ENCODE assay signal across 9 cellular contexts in genomic region chr11:16909375-16910035, GRCh38.
DNase-seq lines count a peak whose midpoint lies in the region; ATAC-seq and TF ChIP-seq lines count a peak whose summit lies in the region.
"Had no signal": no experiment of that assay in that cellular context is flagged by ENCODE, and none has a peak within 500 bp of the region (broad histone marks: within the 10 kb centered on the region; RNA-seq: fewer than 3 reads in every experiment).

No MANE protein-coding gene starts in this region.

- intact Hi-C loops in activated T-helper 2 cell treated with anti-CD3 and anti-CD28 coated beads, Interferon-gamma antibody, Interleukin-2, Interleukin-4, amounts not matched to agents 10 μg/mL and 5 μg/mL and 100 μg/mL, durations not matched to agents 14 hours and 24 hours and 36 hours (cut with micrococcal nuclease) = loop anchor here (10.0 kb wide), 1 partner anchor 1095 kb away; no protein-coding TSS in a partner anchor
- intact Hi-C loops in testis (cut with DNase I; ENCODE audit: low total_unique reads) = no loop called here

- peaks cover 35% of the 10 kb centered on the region for H3K4me1 Mint-ChIP-seq in activated T-helper 2 cell treated with anti-CD3 and anti-CD28 coated beads, Interferon-gamma antibody, Interleukin-2, Interleukin-4, amounts not matched to agents 10 μg/mL and 5 μg/mL and 100 μg/mL, durations not matched to agents 14 hours and 24 hours and 36 hours (ENCODE audit: low read depth)

- no peak overlapping the region for H3K4me3 Mint-ChIP-seq in activated T-helper 2 cell treated with anti-CD3 and anti-CD28 coated beads, Interferon-gamma antibody, Interleukin-2, Interleukin-4, amounts not matched to agents 10 μg/mL and 5 μg/mL and 100 μg/mL, durations not matched to agents 14 hours and 24 hours and 36 hours (ENCODE audit: low read depth)

- WGBS in testis, 2 donors = 87 to 92% methylated on average over 3 of the region's 3 CpGs

- no peaks in the 10 kb centered on the region for H3K27me3 ChIP-seq in testis
- H3K27me3 ChIP-seq: Peyer's patch had no signal

- TF ChIP-seq CTCF in GM20000 (IDR thresholded peaks at IDR 0.05; ENCODE audit: extremely low read depth, missing control alignments) = no peak
- no peak for TF ChIP-seq CTCF in testis (IDR thresholded peaks at IDR 0.05)

- TF ChIP-seq POLR2A in testis (IDR thresholded peaks at IDR 0.05) = no peak

- no peaks in the 10 kb centered on the region for H3K4me1 ChIP-seq in testis

- H3K27ac ChIP-seq in testis = no peak overlapping the region

- peak; percentile 54 for DNase-seq in GM20000 (ENCODE audit: low spot score)
- no peak for DNase-seq in activated T-helper 2 cell treated with anti-CD3 and anti-CD28 coated beads, Interferon-gamma antibody, Interleukin-2, Interleukin-4, amounts not matched to agents 10 μg/mL and 5 μg/mL and 100 μg/mL, durations not matched to agents 14 hours and 24 hours and 36 hours (ENCODE audit: low spot score)
- no peak for DNase-seq in SW 1271 (lab: John Stamatoyannopoulos, UW)
- DNase-seq in testis = no peak
- DNase-seq in NCI-H146 treated with DMSO at 0.1 percent for 48 hours (lab: John Stamatoyannopoulos, UW; ENCODE audit: unreplicated experiment) = no peak
- DNase-seq in NOMO-1 (lab: John Stamatoyannopoulos, UW; ENCODE audit: unreplicated experiment in 2 of 2) = no peak
- DNase-seq: Peyer's patch had no signal

- H3K9me3 Mint-ChIP-seq in activated T-helper 2 cell treated with anti-CD3 and anti-CD28 coated beads, Interferon-gamma antibody, Interleukin-2, Interleukin-4, amounts not matched to agents 10 μg/mL and 5 μg/mL and 100 μg/mL, durations not matched to agents 14 hours and 24 hours and 36 hours = no peaks in the 10 kb centered on the region

- H3K9me3 ChIP-seq in testis = no peaks in the 10 kb centered on the region
- H3K9me3 ChIP-seq: Peyer's patch had no signal

- H3K27me3 Mint-ChIP-seq in activated T-helper 2 cell treated with anti-CD3 and anti-CD28 coated beads, Interferon-gamma antibody, Interleukin-2, Interleukin-4, amounts not matched to agents 10 μg/mL and 5 μg/mL and 100 μg/mL, durations not matched to agents 14 hours and 24 hours and 36 hours (ENCODE audit: low read depth) = no peaks in the 10 kb centered on the region

- ATAC-seq in GM18511 (IDR thresholded peaks at IDR 0.05; ENCODE audit: unreplicated experiment) (peak; percentile 87), HG03097 (IDR thresholded peaks at IDR 0.05; ENCODE audit: low FRiP score, unreplicated experiment) (peak; percentile 60)

- H3K27ac Mint-ChIP-seq in activated T-helper 2 cell treated with anti-CD3 and anti-CD28 coated beads, Interferon-gamma antibody, Interleukin-2, Interleukin-4, amounts not matched to agents 10 μg/mL and 5 μg/mL and 100 μg/mL, durations not matched to agents 14 hours and 24 hours and 36 hours = peak overlapping the region; percentile 93

- no peak overlapping the region for H3K4me3 ChIP-seq in testis
- H3K4me3 ChIP-seq: Peyer's patch had no signal

- no peaks in the 10 kb centered on the region for H3K36me3 ChIP-seq in testis (ENCODE audit: low read depth, missing control alignments)
- H3K36me3 ChIP-seq: Peyer's patch had no signal

- peaks cover 10% of the 10 kb centered on the region for H3K36me3 Mint-ChIP-seq in activated T-helper 2 cell treated with anti-CD3 and anti-CD28 coated beads, Interferon-gamma antibody, Interleukin-2, Interleukin-4, amounts not matched to agents 10 μg/mL and 5 μg/mL and 100 μg/mL, durations not matched to agents 14 hours and 24 hours and 36 hours (ENCODE audit: low read depth)
